Comparison of ENCODE assay signal across 1 cellular context in the genomic region with DNA sequence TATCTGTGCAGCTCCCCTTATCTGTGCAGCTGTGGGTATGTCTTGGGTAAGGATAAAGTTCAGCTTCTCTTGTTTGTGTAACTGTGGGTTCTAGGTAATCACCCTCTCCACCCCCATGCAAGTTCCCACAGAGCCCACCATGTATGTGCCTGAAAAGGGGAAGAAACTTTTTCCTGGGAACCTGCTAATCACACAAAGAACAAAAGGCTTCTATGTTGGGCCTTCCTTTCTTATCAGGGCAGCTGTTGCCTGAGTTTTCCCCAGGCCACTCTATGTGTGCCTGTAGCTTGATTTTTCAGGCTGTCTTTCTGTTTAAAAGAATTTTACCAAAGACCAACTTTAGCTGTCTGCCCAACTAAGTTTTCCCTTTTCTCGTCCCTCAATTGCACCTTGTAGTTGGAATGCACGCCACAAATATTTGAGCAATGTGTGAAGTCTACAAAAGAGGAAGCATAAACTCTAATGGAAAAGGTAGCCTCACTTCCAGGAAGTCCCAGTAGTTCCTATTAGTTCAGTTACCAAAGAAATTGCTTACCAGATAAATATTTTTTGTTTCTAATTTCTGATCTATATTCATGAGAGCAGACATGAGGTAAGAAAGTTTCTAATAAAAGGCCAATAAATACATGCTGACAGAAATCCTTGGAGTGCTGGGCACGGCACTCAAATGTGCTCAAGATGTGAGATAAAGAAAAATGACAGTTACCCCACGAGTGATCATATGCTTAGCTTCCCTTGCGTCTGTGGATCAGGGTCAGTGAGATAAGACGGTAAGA.
A peak's percentile ranks its signal among the peaks of the same experiment; 100 is the strongest.
TF ChIP-seq lines count a peak whose summit lies in the region.

No MANE protein-coding gene starts in this region.

TF ChIP-seq in HepG2, 621 proteins besides CTCF, POLR2A, EP300 and RAD21 (continued from another document):
- TF ChIP-seq, protein P1, sequence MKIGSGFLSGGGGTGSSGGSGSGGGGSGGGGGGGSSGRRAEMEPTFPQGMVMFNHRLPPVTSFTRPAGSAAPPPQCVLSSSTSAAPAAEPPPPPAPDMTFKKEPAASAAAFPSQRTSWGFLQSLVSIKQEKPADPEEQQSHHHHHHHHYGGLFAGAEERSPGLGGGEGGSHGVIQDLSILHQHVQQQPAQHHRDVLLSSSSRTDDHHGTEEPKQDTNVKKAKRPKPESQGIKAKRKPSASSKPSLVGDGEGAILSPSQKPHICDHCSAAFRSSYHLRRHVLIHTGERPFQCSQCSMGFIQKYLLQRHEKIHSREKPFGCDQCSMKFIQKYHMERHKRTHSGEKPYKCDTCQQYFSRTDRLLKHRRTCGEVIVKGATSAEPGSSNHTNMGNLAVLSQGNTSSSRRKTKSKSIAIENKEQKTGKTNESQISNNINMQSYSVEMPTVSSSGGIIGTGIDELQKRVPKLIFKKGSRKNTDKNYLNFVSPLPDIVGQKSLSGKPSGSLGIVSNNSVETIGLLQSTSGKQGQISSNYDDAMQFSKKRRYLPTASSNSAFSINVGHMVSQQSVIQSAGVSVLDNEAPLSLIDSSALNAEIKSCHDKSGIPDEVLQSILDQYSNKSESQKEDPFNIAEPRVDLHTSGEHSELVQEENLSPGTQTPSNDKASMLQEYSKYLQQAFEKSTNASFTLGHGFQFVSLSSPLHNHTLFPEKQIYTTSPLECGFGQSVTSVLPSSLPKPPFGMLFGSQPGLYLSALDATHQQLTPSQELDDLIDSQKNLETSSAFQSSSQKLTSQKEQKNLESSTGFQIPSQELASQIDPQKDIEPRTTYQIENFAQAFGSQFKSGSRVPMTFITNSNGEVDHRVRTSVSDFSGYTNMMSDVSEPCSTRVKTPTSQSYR (CRISPR knock-in tag; IDR thresholded peaks at IDR 0.05; ENCODE audit: borderline replicate concordance): peak; percentile 65; the same call in 1 of the 2 replicates
- no peak for TF ChIP-seq MEIS1 (CRISPR knock-in tag; IDR thresholded peaks at IDR 0.05; ENCODE audit: borderline replicate concordance)
- no peak for TF ChIP-seq ZSCAN21 (CRISPR knock-in tag; IDR thresholded peaks at IDR 0.05; ENCODE audit: borderline replicate concordance)
- TF ChIP-seq ATF7 (IDR thresholded peaks at IDR 0.05): no peak
- no peak for TF ChIP-seq ATF7 (CRISPR knock-in tag; IDR thresholded peaks at IDR 0.05)
- TF ChIP-seq IKZF1 (IDR thresholded peaks at IDR 0.05): no peak
- TF ChIP-seq KDM4B (CRISPR knock-in tag; IDR thresholded peaks at IDR 0.05): no peak
- 0 out of 2 replicates have a peak, but pooled peaks have one; percentile 54 for TF ChIP-seq HNF4G (IDR thresholded peaks at IDR 0.05; ENCODE audit: borderline replicate concordance, low read depth, low read length)
- TF ChIP-seq HNF4G (CRISPR knock-in tag; IDR thresholded peaks at IDR 0.05; ENCODE audit: borderline replicate concordance, low read depth): no peak
- no peak for TF ChIP-seq CCDC6 (CRISPR knock-in tag; IDR thresholded peaks at IDR 0.05)
- TF ChIP-seq, protein P2, sequence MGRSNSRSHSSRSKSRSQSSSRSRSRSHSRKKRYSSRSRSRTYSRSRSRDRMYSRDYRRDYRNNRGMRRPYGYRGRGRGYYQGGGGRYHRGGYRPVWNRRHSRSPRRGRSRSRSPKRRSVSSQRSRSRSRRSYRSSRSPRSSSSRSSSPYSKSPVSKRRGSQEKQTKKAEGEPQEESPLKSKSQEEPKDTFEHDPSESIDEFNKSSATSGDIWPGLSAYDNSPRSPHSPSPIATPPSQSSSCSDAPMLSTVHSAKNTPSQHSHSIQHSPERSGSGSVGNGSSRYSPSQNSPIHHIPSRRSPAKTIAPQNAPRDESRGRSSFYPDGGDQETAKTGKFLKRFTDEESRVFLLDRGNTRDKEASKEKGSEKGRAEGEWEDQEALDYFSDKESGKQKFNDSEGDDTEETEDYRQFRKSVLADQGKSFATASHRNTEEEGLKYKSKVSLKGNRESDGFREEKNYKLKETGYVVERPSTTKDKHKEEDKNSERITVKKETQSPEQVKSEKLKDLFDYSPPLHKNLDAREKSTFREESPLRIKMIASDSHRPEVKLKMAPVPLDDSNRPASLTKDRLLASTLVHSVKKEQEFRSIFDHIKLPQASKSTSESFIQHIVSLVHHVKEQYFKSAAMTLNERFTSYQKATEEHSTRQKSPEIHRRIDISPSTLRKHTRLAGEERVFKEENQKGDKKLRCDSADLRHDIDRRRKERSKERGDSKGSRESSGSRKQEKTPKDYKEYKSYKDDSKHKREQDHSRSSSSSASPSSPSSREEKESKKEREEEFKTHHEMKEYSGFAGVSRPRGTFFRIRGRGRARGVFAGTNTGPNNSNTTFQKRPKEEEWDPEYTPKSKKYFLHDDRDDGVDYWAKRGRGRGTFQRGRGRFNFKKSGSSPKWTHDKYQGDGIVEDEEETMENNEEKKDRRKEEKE (IDR thresholded peaks at IDR 0.05): no peak
- peak; percentile 71 for TF ChIP-seq ISL2 (CRISPR knock-in tag; IDR thresholded peaks at IDR 0.05)
- no peak for TF ChIP-seq ZFX (CRISPR knock-in tag; IDR thresholded peaks at IDR 0.05; ENCODE audit: low read depth)
- TF ChIP-seq, protein P3, sequence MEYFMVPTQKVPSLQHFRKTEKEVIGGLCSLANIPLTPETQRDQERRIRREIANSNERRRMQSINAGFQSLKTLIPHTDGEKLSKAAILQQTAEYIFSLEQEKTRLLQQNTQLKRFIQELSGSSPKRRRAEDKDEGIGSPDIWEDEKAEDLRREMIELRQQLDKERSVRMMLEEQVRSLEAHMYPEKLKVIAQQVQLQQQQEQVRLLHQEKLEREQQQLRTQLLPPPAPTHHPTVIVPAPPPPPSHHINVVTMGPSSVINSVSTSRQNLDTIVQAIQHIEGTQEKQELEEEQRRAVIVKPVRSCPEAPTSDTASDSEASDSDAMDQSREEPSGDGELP (IDR thresholded peaks at IDR 0.05; ENCODE audit: borderline replicate concordance, low read depth): peak; percentile 36; the same call in 1 of the 2 replicates
- no peak for TF ChIP-seq FOXP1 (IDR thresholded peaks at IDR 0.05)
- 0 out of 2 replicates have a peak, but pooled peaks have one; percentile 21 for TF ChIP-seq FOXP1 (CRISPR knock-in tag; IDR thresholded peaks at IDR 0.05)
TF ChIP-seq in HepG2: peak in this region for 30.
